1 cellular context compared by ENCODE assay signal in genomic region chr1:93672477-93673158, GRCh38.
TF ChIP-seq lines count a peak whose summit lies in the region.

No MANE protein-coding gene starts in this region.

TF ChIP-seq in IMR-90, 13 proteins besides CTCF, POLR2A, EP300 and RAD21 (continued from another document):
- no peak for TF ChIP-seq FOS (IDR thresholded peaks at IDR 0.05; ENCODE audit: low read depth, low read length)
- no peak for TF ChIP-seq SMC3 (IDR thresholded peaks at IDR 0.05; ENCODE audit: low read depth, low read length)
- TF ChIP-seq RFX5 (IDR thresholded peaks at IDR 0.05; ENCODE audit: low read depth, low read length) = no peak
- TF ChIP-seq, protein P1, sequence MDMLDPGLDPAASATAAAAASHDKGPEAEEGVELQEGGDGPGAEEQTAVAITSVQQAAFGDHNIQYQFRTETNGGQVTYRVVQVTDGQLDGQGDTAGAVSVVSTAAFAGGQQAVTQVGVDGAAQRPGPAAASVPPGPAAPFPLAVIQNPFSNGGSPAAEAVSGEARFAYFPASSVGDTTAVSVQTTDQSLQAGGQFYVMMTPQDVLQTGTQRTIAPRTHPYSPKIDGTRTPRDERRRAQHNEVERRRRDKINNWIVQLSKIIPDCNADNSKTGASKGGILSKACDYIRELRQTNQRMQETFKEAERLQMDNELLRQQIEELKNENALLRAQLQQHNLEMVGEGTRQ (IDR thresholded peaks at IDR 0.05; ENCODE audit: low read depth, low read length) = no peak
- TF ChIP-seq NFE2L2 (IDR thresholded peaks at IDR 0.05; ENCODE audit: low read depth, low read length) = no peak
- no peak for TF ChIP-seq CHD1 (IDR thresholded peaks at IDR 0.05; ENCODE audit: low read depth, low read length)
- TF ChIP-seq ELK1 (IDR thresholded peaks at IDR 0.05; ENCODE audit: borderline replicate concordance, low read depth, low read length) = no peak
- no peak for TF ChIP-seq MXI1 (IDR thresholded peaks at IDR 0.05; ENCODE audit: borderline replicate concordance, low read depth, low read length)
- TF ChIP-seq MAZ (IDR thresholded peaks at IDR 0.05; ENCODE audit: borderline replicate concordance, low read depth, low read length) = no peak
- TF ChIP-seq CEBPB (IDR thresholded peaks at IDR 0.05; ENCODE audit: low read depth, low read length) = no peak
- TF ChIP-seq RCOR1 (IDR thresholded peaks at IDR 0.05; ENCODE audit: insufficient replicate concordance, low read length) = no peak
